In the genomic region with DNA sequence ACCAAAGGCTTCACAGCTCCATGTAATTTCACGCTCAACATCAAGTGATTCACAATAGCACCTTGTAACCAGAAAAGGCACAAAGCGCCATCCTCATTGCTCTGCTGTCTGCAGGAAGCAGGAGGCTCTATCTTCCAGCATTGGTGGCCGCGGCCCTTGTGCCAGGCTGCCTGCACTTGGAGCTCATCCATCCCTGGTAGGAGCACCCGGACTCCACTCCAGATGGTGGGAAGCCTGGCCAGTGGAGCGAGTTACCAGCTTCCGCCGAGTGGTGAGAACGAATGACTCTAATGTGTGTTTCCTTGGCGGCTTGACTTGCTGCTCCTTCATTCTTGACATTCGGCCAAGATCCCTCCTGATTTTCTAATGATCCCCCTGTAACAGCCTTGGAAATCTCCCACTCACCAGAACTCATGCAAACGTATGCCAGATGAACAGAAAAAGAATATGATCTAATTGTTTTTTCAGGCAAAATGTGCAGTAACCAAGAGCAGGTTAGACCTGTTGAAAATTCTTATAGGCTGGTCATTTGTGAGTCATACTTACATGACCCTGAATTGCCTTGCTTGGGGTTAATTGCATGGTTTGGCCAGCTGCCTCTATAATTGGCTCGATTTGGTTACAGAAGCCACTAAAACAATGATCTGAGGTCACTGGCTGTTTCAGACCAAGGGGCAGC, we compare ENCODE assay signal across 9 cellular contexts.
DNase-seq lines count a peak whose midpoint lies in the region; ATAC-seq and TF ChIP-seq lines count a peak whose summit lies in the region.
"Had no signal": no experiment of that assay in that cellular context is flagged by ENCODE, and none has a peak within 500 bp of the region (broad histone marks: within the 10 kb centered on the region; RNA-seq: fewer than 3 reads in every experiment).

No MANE protein-coding gene starts in this region.

- in situ Hi-C loops in ACHN (cut with HindIII; ENCODE audit: low pct_ligation_motif_present, low pct_unique_long_range_greater_than_20kb, low sequenced_read_pairs) (no loop called here), T47D (cut with HindIII; ENCODE audit: low pct_unique_long_range_greater_than_20kb, low sequenced_read_pairs) (no loop called here)

- peak; percentile 71 for DNase-seq in ACHN
- DNase-seq in NB4 (ENCODE audit: low read depth), result peak; percentile 15
- DNase-seq in T47D (ENCODE audit: low read depth in 1 of 2, low spot score in 1 of 2), result peak; percentile 8 to 81
- peak; percentile 58 for DNase-seq in medulla oblongata (ENCODE audit: extremely low spot score)
- DNase-seq in OCI-M2 (lab: John Stamatoyannopoulos, UW; ENCODE audit: unreplicated experiment), result no peak
- DNase-seq in NCI-H82 (lab: John Stamatoyannopoulos, UW), result no peak
- DNase-seq: activated naive CD8-positive, alpha-beta T cell treated with anti-CD3 and anti-CD28 coated beads, Interleukin-2, amount 10 ng/mL, durations not matched to agents 7 days and 5 days had no signal

- ATAC-seq in HG03565 (IDR thresholded peaks at IDR 0.05; ENCODE audit: unreplicated experiment) (no peak), GM18517 (IDR thresholded peaks at IDR 0.05; ENCODE audit: unreplicated experiment) (no peak)

- no peak for TF ChIP-seq CTCF in NB4 (IDR thresholded peaks at IDR 0.05; ENCODE audit: low read depth, low read length)

- no peak for TF ChIP-seq POLR2A in NB4 (IDR thresholded peaks at IDR 0.05; ENCODE audit: extremely low read depth, insufficient read length)

- no peak overlapping the region for H3K4me3 ChIP-seq in NB4 (ENCODE audit: low read depth, low read length)

Comparison
In these comparisons a context has a peak if more than half of its experiments do, and no peak if none do; other contexts are left out.
1. DNase-seq: peak in ACHN (single experiment), NB4 (single experiment), T47D (2 of 2) and medulla oblongata (single experiment); none in OCI-M2 (single experiment) and NCI-H82 (single experiment).